17 cellular contexts compared by ENCODE assay signal in genomic region chr2:119196301-119197124, GRCh38. TPM values are rescaled to one million over a fixed set of nuclear protein-coding genes. Genes with fewer than 3 reads are reported as not detected.
A peak's percentile ranks its signal among the peaks of the same experiment; 100 is the strongest.
DNase-seq lines count a peak whose midpoint lies in the region; ATAC-seq and TF ChIP-seq lines count a peak whose summit lies in the region.
"Had no signal": no experiment of that assay in that cellular context is flagged by ENCODE, and none has a peak within 500 bp of the region (broad histone marks: within the 10 kb centered on the region; RNA-seq: fewer than 3 reads in every experiment).

No MANE protein-coding gene starts in this region.

- H3K9me2 ChIP-seq in Karpas-422 (replicated peaks; ENCODE audit: insufficient read depth, low read length): no peaks in the 10 kb centered on the region

- H3K36me3 ChIP-seq in breast epithelium: no peaks in the 10 kb centered on the region
- no peaks in the 10 kb centered on the region for H3K36me3 ChIP-seq in Karpas-422 (ENCODE audit: insufficient read depth, low read length)
- H3K36me3 ChIP-seq: ovary had no signal

- H3K36me3 Mint-ChIP-seq in MCF 10A (ENCODE audit: insufficient read depth, unreplicated experiment): peaks cover 8% of the 10 kb centered on the region
- H3K36me3 Mint-ChIP-seq: brain had no signal

- H3K4me1 Mint-ChIP-seq in MCF 10A (ENCODE audit: insufficient read depth, unreplicated experiment): peaks cover 37% of the 10 kb centered on the region
- H3K4me1 Mint-ChIP-seq: T-helper 17 cell had no signal

- H3K4me3 ChIP-seq in breast epithelium (no peak overlapping the region), Karpas-422 (ENCODE audit: low read length) (no peak overlapping the region)
- H3K4me3 ChIP-seq: ovary had no signal

- H4K20me1 ChIP-seq in Karpas-422 (ENCODE audit: insufficient read depth, low read depth, low read length): no peaks in the 10 kb centered on the region; the same call in 1 of the 2 replicates

- no peaks in the 10 kb centered on the region for H3K27me3 ChIP-seq in breast epithelium
- no peaks in the 10 kb centered on the region for H3K27me3 ChIP-seq in Karpas-422 (ENCODE audit: low read length)
- H3K27me3 ChIP-seq: ovary had no signal

- no peak overlapping the region for H3K27ac Mint-ChIP-seq in MCF 10A (ENCODE audit: low read depth, unreplicated experiment)
- H3K27ac Mint-ChIP-seq: brain, T-helper 17 cell had no signal

- H3K79me2 ChIP-seq in Karpas-422 (ENCODE audit: low read length): no peaks in the 10 kb centered on the region

- no peaks in the 10 kb centered on the region for H3K27me3 Mint-ChIP-seq in MCF 10A (ENCODE audit: insufficient read depth, unreplicated experiment)

- no peak overlapping the region for H3K27ac ChIP-seq in breast epithelium
- H3K27ac ChIP-seq in Karpas-422 (ENCODE audit: low read length): no peak overlapping the region
- H3K27ac ChIP-seq: ovary had no signal

- H3K4me2 ChIP-seq in Karpas-422 (ENCODE audit: low read depth, low read length, poor library complexity, severe bottlenecking): no peak overlapping the region

- TF ChIP-seq CTCF in MCF 10A (IDR thresholded peaks at IDR 0.05; ENCODE audit: unreplicated experiment) (no peak), breast epithelium (IDR thresholded peaks at IDR 0.05) (no peak)

- POLR2A ChIA-PET in MCF 10A (lab: Yijun Ruan, JAX): no interaction called here

- intact Hi-C loops in MCF 10A (cut with micrococcal nuclease) (no loop called here), breast epithelium (cut with DNase I; ENCODE audit: low total_unique reads) (no loop called here), sciatic nerve (cut with DNase I) (no loop called here)

- H3K9ac ChIP-seq in Karpas-422 (ENCODE audit: low read length): no peak overlapping the region

- H3K4me1 ChIP-seq in breast epithelium: no peaks in the 10 kb centered on the region
- no peaks in the 10 kb centered on the region for H3K4me1 ChIP-seq in Karpas-422 (ENCODE audit: low read length)

- DNase-seq in MCF 10A (ENCODE audit: unreplicated experiment) (peak; percentile 51), breast epithelium (ENCODE audit: low spot score in 2 of 2) (no peak), amniotic epithelial cell (ENCODE audit: low read depth) (peak; percentile 39), iPS DF 4.7 (ENCODE audit: extremely low read depth, low spot score) (peak; percentile 28), sciatic nerve (ENCODE audit: low spot score) (no peak), COLO668 (lab: John Stamatoyannopoulos, UW; ENCODE audit: unreplicated experiment) (no peak), Karpas-422 (no peak)
- DNase-seq: COR-L47, foreskin melanocyte, MV-4-11, NCI-H2171, ovary, Right ventricle myocardium superior, T-helper 17 cell had no signal

- TF ChIP-seq POLR2A in breast epithelium (IDR thresholded peaks at IDR 0.05): no peak

- BruUV-seq in MCF 10A (replicated peaks; lab: Mats Ljungman, UMichigan): no TSS peak

- ATAC-seq in sciatic nerve: no peak
- no peak for ATAC-seq in GM18511 (IDR thresholded peaks at IDR 0.05; ENCODE audit: unreplicated experiment)
- ATAC-seq: activated CD4-positive, CD25-positive, alpha-beta regulatory T cell treated with anti-CD3 and anti-CD28 coated beads, Interleukin-2, amount 50 U/mL, for 24 hours; T-helper 17 cell had no signal

- H3K9me3 ChIP-seq in breast epithelium: no peaks in the 10 kb centered on the region
- H3K9me3 ChIP-seq in Karpas-422 (ENCODE audit: low read length): no peaks in the 10 kb centered on the region
- H3K9me3 ChIP-seq: ovary had no signal

- H3K4me3 Mint-ChIP-seq in MCF 10A (ENCODE audit: unreplicated experiment): no peak overlapping the region
- H3K4me3 Mint-ChIP-seq: brain, T-helper 17 cell had no signal

- no peak overlapping the region for H2AFZ ChIP-seq in Karpas-422 (ENCODE audit: low read length)

- H3K9me3 Mint-ChIP-seq in MCF 10A (ENCODE audit: unreplicated experiment): no peaks in the 10 kb centered on the region

- CTCF ChIA-PET in MCF 10A (lab: Yijun Ruan, JAX): interaction anchor here (0.5 to 1.2 kb wide), 5 partner anchors 9 to 523 kb away, joined by 3 to 4 read pairs (median 3); no protein-coding TSS in a partner anchor

RNA-seq across cellular contexts. Expression of gene STEAP3, which starts 27.1 kb away (rescaled TPM):
- total RNA-seq in MCF 10A (2022) (23.8 and 25.0 TPM in 2 replicates), breast epithelium (10 to 100 TPM; 11.2 to 52.2 (median 49.8) TPM), sciatic nerve (9.1 TPM)
- total RNA-seq in Karpas-422 (2014; rRNA removed; shearing (Covaris generic); ENCODE audit: low replicate concordance): not detected in 2 replicates

RNA-seq across cellular contexts. Expression of gene C1QL2, which starts 38.0 kb away (rescaled TPM):
- total RNA-seq in MCF 10A (2022) (not detected in 2 replicates), breast epithelium (under 1 TPM in 2 of 3 donors, not detected in 1; 0.15 to 0.66 TPM), sciatic nerve (not detected)
- not detected in 2 replicates for total RNA-seq in Karpas-422 (2014; rRNA removed; shearing (Covaris generic); ENCODE audit: low replicate concordance)
- total RNA-seq: Right ventricle myocardium superior, T-helper 17 cell had no signal

Comparison
In these comparisons a context has a peak if more than half of its experiments do, and no peak if none do; other contexts are left out.
1. DNase-seq: peak in MCF 10A (single experiment), amniotic epithelial cell (single experiment) and iPS DF 4.7 (single experiment); none in breast epithelium (0 of 2), sciatic nerve (single experiment), COLO668 (single experiment) and Karpas-422 (single experiment).